Comparison of ENCODE assay signal across 12 cellular contexts in genomic region chr5:157217289-157218024, GRCh38. TPM values are rescaled to one million over a fixed set of nuclear protein-coding genes. Genes with fewer than 3 reads are reported as not detected.
A peak's percentile ranks its signal among the peaks of the same experiment; 100 is the strongest.
DNase-seq lines count a peak whose midpoint lies in the region; ATAC-seq, FAIRE-seq and TF ChIP-seq lines count a peak whose summit lies in the region.
"Had no signal": no experiment of that assay in that cellular context is flagged by ENCODE, and none has a peak within 500 bp of the region (broad histone marks: within the 10 kb centered on the region; RNA-seq: fewer than 3 reads in every experiment).

No MANE protein-coding gene starts in this region.

- TF ChIP-seq POLR2A in gastrocnemius medialis (IDR thresholded peaks at IDR 0.05), result no peak

- H3K9me3 Mint-ChIP-seq in CD4-positive, CD25-positive, alpha-beta regulatory T cell, result peaks cover 0 to 3% (median 0%) of the 10 kb centered on the region in 7 donors
- no peaks in the 10 kb centered on the region for H3K9me3 Mint-ChIP-seq in activated naive CD4-positive, alpha-beta T cell treated with anti-CD3 and anti-CD28 coated beads for 36 hours

- H3K27me3 ChIP-seq in CD4-positive, CD25-positive, alpha-beta regulatory T cell (ENCODE audit: control insufficient read depth, insufficient read depth, low read length), result no peaks in the 10 kb centered on the region
- H3K27me3 ChIP-seq in gastrocnemius medialis (no peaks in the 10 kb centered on the region), HAP-1 (ENCODE audit: low read depth) (no peaks in the 10 kb centered on the region)
- H3K27me3 ChIP-seq: gastroesophageal sphincter had no signal

- peak in 2 of 3 donors; percentile 42 to 91 for DNase-seq in CD4-positive, CD25-positive, alpha-beta regulatory T cell
- DNase-seq in T-helper 9 cell (peak; percentile 34), renal cortical epithelial cell (ENCODE audit: low read depth) (peak; percentile 9), gastrocnemius medialis (no peak), kidney (no peak), HAP-1 (ENCODE audit: low spot score in 2 of 2) (no peak), NCI-H345 treated with DMSO at 0.1 percent for 48 hours (lab: John Stamatoyannopoulos, UW; ENCODE audit: unreplicated experiment) (no peak)
- DNase-seq in activated naive CD4-positive, alpha-beta T cell treated with anti-CD3 and anti-CD28 coated beads for 36 hours, result peak; percentile 72
- DNase-seq: NCI-H2029 treated with DMSO at 0.1 percent for 48 hours, retina had no signal

- peak overlapping the region; percentile 56 for H3K4me3 ChIP-seq in CD4-positive, CD25-positive, alpha-beta regulatory T cell (ENCODE audit: low read depth, low read length)
- H3K4me3 ChIP-seq in gastrocnemius medialis (no peak overlapping the region), kidney (ENCODE audit: low read length in 2 of 2) (no peak overlapping the region), HAP-1 (no peak overlapping the region)
- H3K4me3 ChIP-seq: gastroesophageal sphincter had no signal

- FAIRE-seq in kidney (lab: Jason Lieb, UNC), result no peak

- no peak for TF ChIP-seq CTCF in gastrocnemius medialis (IDR thresholded peaks at IDR 0.05 in 4 of 5, conservative IDR thresholded peaks at IDR 0.05 in 1 of 5)
- TF ChIP-seq CTCF in kidney (IDR thresholded peaks at IDR 0.05; ENCODE audit: borderline replicate concordance, extremely low read depth, insufficient read depth), result no peak

- H3K4me3 Mint-ChIP-seq in CD4-positive, CD25-positive, alpha-beta regulatory T cell, result peak overlapping the region; percentile 17 to 91 (median 79)
- peak overlapping the region; percentile 68 for H3K4me3 Mint-ChIP-seq in activated naive CD4-positive, alpha-beta T cell treated with anti-CD3 and anti-CD28 coated beads for 36 hours

- peaks cover 91% of the 10 kb centered on the region for H3K4me1 ChIP-seq in CD4-positive, CD25-positive, alpha-beta regulatory T cell (ENCODE audit: control insufficient read depth, insufficient read depth, low read length, poor library complexity, severe bottlenecking)
- no peaks in the 10 kb centered on the region for H3K4me1 ChIP-seq in gastrocnemius medialis
- H3K4me1 ChIP-seq in kidney (ENCODE audit: control insufficient read depth in 1 of 2, insufficient read depth in 1 of 2, low read depth in 1 of 2, low read length in 2 of 2), result no peaks in the 10 kb centered on the region
- no peaks in the 10 kb centered on the region for H3K4me1 ChIP-seq in HAP-1

- peak; percentile 22 to 42 for ATAC-seq in CD4-positive, CD25-positive, alpha-beta regulatory T cell (ENCODE audit: low read depth in 2 of 2)
- ATAC-seq in gastrocnemius medialis, result no peak
- ATAC-seq: gastroesophageal sphincter had no signal

- H3K27ac Mint-ChIP-seq in CD4-positive, CD25-positive, alpha-beta regulatory T cell, result peak overlapping the region; percentile 90 to 98 (median 95)
- H3K27ac Mint-ChIP-seq in activated naive CD4-positive, alpha-beta T cell treated with anti-CD3 and anti-CD28 coated beads for 36 hours, result peak overlapping the region; percentile 97

- H3K9me3 ChIP-seq in CD4-positive, CD25-positive, alpha-beta regulatory T cell (ENCODE audit: control insufficient read depth in 2 of 2, low read length in 2 of 2), result no peaks in the 10 kb centered on the region
- H3K9me3 ChIP-seq in gastrocnemius medialis (no peaks in the 10 kb centered on the region), kidney (ENCODE audit: control insufficient read depth in 1 of 2, low read length in 2 of 2) (no peaks in the 10 kb centered on the region), HAP-1 (no peaks in the 10 kb centered on the region)
- H3K9me3 ChIP-seq: gastroesophageal sphincter had no signal

- H3K36me3 ChIP-seq in CD4-positive, CD25-positive, alpha-beta regulatory T cell (ENCODE audit: control insufficient read depth, insufficient read depth, low read length), result peaks cover 98% of the 10 kb centered on the region
- H3K36me3 ChIP-seq in gastrocnemius medialis (no peaks in the 10 kb centered on the region), kidney (ENCODE audit: control insufficient read depth in 1 of 2, insufficient read depth in 2 of 2, low read length in 2 of 2) (no peaks in the 10 kb centered on the region), HAP-1 (replicated peaks) (no peaks in the 10 kb centered on the region)
- H3K36me3 ChIP-seq: gastroesophageal sphincter had no signal

- in situ Hi-C loops in gastrocnemius medialis (cut with MboI; ENCODE audit: low sequenced_read_pairs in 4 of 4) (no loop called here), HAP-1 (cut with MboI; ENCODE audit: low sequenced_read_pairs) (no loop called here)

- H3K36me3 Mint-ChIP-seq in CD4-positive, CD25-positive, alpha-beta regulatory T cell, result peaks cover 73% of the 10 kb centered on the region
- H3K36me3 Mint-ChIP-seq in activated naive CD4-positive, alpha-beta T cell treated with anti-CD3 and anti-CD28 coated beads for 36 hours (ENCODE audit: low read depth), result peaks cover 92% of the 10 kb centered on the region

- no peak overlapping the region for H3K9ac ChIP-seq in kidney (ENCODE audit: low read length in 2 of 2)

- intact Hi-C loops in activated naive CD4-positive, alpha-beta T cell treated with anti-CD3 and anti-CD28 coated beads for 36 hours (cut with micrococcal nuclease), result loop anchor here (1.0 to 10.0 kb wide), 5 partner anchors 45 to 1987 kb away; partner anchors contain the start of genes NIPAL4 and RNF145
- intact Hi-C loops in gastrocnemius medialis (cut with DNase I; ENCODE audit: low total_unique reads), result no loop called here
- intact Hi-C loops in kidney (cut with DNase I), result no loop called here

- peak overlapping the region; percentile 73 for H3K27ac ChIP-seq in CD4-positive, CD25-positive, alpha-beta regulatory T cell (ENCODE audit: insufficient read depth, low read length, poor library complexity, severe bottlenecking)
- H3K27ac ChIP-seq in gastrocnemius medialis, result no peak overlapping the region
- no peak overlapping the region for H3K27ac ChIP-seq in kidney (ENCODE audit: low read depth in 2 of 2, low read length in 2 of 2)
- H3K27ac ChIP-seq: gastroesophageal sphincter had no signal

- no peaks in the 10 kb centered on the region for H3K27me3 Mint-ChIP-seq in CD4-positive, CD25-positive, alpha-beta regulatory T cell
- H3K27me3 Mint-ChIP-seq in activated naive CD4-positive, alpha-beta T cell treated with anti-CD3 and anti-CD28 coated beads for 36 hours (ENCODE audit: low read depth), result no peaks in the 10 kb centered on the region

- peaks cover 56 to 99% (median 83%) of the 10 kb centered on the region in 4 donors for H3K4me1 Mint-ChIP-seq in CD4-positive, CD25-positive, alpha-beta regulatory T cell
- peaks cover 97% of the 10 kb centered on the region for H3K4me1 Mint-ChIP-seq in activated naive CD4-positive, alpha-beta T cell treated with anti-CD3 and anti-CD28 coated beads for 36 hours (ENCODE audit: low read depth)

- CTCF ChIA-PET in activated naive CD4-positive, alpha-beta T cell treated with anti-CD3 and anti-CD28 coated beads for 36 hours (lab: Charles Lee), result interaction anchor here (0.8 to 2.2 kb wide), 7 partner anchors 8 to 69 kb away, joined by 3 to 10 read pairs (median 4); no protein-coding TSS in a partner anchor

RNA-seq across cellular contexts. Expression of gene ITK, which starts 36.8 kb away (rescaled TPM):
- 550 TPM for total RNA-seq in CD4-positive, CD25-positive, alpha-beta regulatory T cell
- 100 to 1,000 TPM; 146 to 222 (median 169) TPM for polyA plus RNA-seq in CD4-positive, CD25-positive, alpha-beta regulatory T cell
- total RNA-seq in activated naive CD4-positive, alpha-beta T cell treated with anti-CD3 and anti-CD28 coated beads for 36 hours, result 100 to 1,000 TPM; 340 TPM
- total RNA-seq in renal cortical epithelial cell (0.05 TPM in 1 of 2 replicates, not detected in the other), gastrocnemius medialis (1 to 10 TPM in 1 of 4 donors, under 1 TPM in 3; 0.12 to 2.2 (median 0.35) TPM), kidney (14.0 TPM)
- polyA plus RNA-seq in kidney (ENCODE audit: insufficient read depth, low read depth, low replicate concordance), result 0.11 TPM
- total RNA-seq: RPMI7951 had no signal

RNA-seq across cellular contexts. Expression of gene CYFIP2, which starts 48.5 kb away (rescaled TPM):
- 357 TPM for total RNA-seq in CD4-positive, CD25-positive, alpha-beta regulatory T cell
- 100 to 1,000 TPM; 332 to 383 (median 360) TPM for polyA plus RNA-seq in CD4-positive, CD25-positive, alpha-beta regulatory T cell
- total RNA-seq in activated naive CD4-positive, alpha-beta T cell treated with anti-CD3 and anti-CD28 coated beads for 36 hours, result 100 to 1,000 TPM; 490 to 492 TPM
- total RNA-seq in renal cortical epithelial cell, result 38.7 and 57.9 TPM in 2 replicates
- 10 to 100 TPM in 2 of 4 donors, 1 to 10 TPM in 2; 5.9 to 15.5 (median 10.7) TPM for total RNA-seq in gastrocnemius medialis
- total RNA-seq in kidney, result 128 TPM
- 217 TPM for polyA plus RNA-seq in kidney (ENCODE audit: insufficient read depth, low read depth, low replicate concordance)

RNA-seq across cellular contexts. Expression of gene GARIN3, which starts 51.4 kb away (rescaled TPM):
- not detected for total RNA-seq in CD4-positive, CD25-positive, alpha-beta regulatory T cell
- not detected for polyA plus RNA-seq in CD4-positive, CD25-positive, alpha-beta regulatory T cell
- 1 to 10 TPM; 3.6 to 3.8 TPM for total RNA-seq in activated naive CD4-positive, alpha-beta T cell treated with anti-CD3 and anti-CD28 coated beads for 36 hours
- not detected in 2 replicates for total RNA-seq in renal cortical epithelial cell
- not detected for total RNA-seq in gastrocnemius medialis
- total RNA-seq in kidney, result not detected
- polyA plus RNA-seq in kidney (ENCODE audit: insufficient read depth, low read depth, low replicate concordance), result not detected
- total RNA-seq: gastroesophageal sphincter, RPMI7951 had no signal

Comparison
In these comparisons a context has a peak if more than half of its experiments do, and no peak if none do; other contexts are left out.
1. ATAC-seq: peak in CD4-positive, CD25-positive, alpha-beta regulatory T cell (2 of 2); none in gastrocnemius medialis (0 of 2).
2. DNase-seq: peak in CD4-positive, CD25-positive, alpha-beta regulatory T cell (2 of 3), T-helper 9 cell (single experiment), activated naive CD4-positive, alpha-beta T cell treated with anti-CD3 and anti-CD28 coated beads for 36 hours (single experiment) and renal cortical epithelial cell (single experiment); none in gastrocnemius medialis (0 of 2), kidney (single experiment), HAP-1 (0 of 2) and NCI-H345 treated with DMSO at 0.1 percent for 48 hours (single experiment).
3. RNA of gene ITK, which starts 36.8 kb away (total RNA-seq): 550 TPM in CD4-positive, CD25-positive, alpha-beta regulatory T cell (single experiment) and 340 TPM in activated naive CD4-positive, alpha-beta T cell treated with anti-CD3 and anti-CD28 coated beads for 36 hours; 14.0 TPM in kidney (single experiment), 0.12 to 2.2 TPM in gastrocnemius medialis and 0.05 TPM in renal cortical epithelial cell; every median in the first group is over 10 times any median in the second.